15 cellular contexts compared by ENCODE assay signal in the genomic region with DNA sequence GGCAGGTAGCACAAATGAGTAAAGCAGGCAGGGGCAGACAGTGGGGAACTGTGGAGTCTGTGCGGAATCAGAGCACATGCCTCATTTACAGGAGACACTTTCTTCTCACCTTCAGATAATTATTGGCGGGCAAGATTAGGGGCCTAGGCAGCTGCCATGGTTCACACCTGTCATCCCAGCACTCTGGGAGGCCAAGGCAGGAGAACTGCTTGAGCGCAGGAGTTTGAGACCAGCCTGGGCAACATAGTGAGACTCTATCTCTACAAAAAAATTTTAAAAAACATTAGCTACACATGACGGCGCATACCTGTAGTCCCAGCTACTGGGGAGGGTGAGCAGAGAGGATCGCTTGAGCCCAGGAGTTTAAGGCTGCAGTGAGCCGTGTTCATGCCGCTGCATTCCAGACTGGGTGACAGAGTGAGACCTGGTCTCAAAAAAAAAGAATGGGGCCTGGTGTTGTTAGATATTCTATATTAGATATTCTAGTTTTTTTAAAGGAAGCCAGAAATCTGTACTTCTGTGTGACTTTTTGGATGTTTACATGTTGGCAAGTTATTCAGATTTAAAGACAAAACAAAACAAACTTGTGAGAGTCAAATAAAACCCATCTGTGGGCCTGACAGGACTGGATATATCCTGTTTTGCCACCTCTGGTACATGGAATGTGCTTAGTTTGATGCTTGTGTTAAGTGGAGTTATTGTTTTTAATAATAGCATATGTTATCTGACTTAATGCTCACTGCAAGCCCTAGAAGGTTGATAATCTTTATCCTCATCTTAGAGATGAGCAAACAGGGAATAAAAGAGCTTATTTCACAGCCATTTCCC. TPM values are rescaled to one million over a fixed set of nuclear protein-coding genes. Genes with fewer than 3 reads are reported as not detected.
DNase-seq lines count a peak whose midpoint lies in the region; ATAC-seq lines count a peak whose summit lies in the region.
"Had no signal": no experiment of that assay in that cellular context is flagged by ENCODE, and none has a peak within 500 bp of the region (broad histone marks: within the 10 kb centered on the region; RNA-seq: fewer than 3 reads in every experiment).

No MANE protein-coding gene starts in this region.

- DNase-seq in H7 (peak; percentile 10), left kidney (ENCODE audit: low read depth, low spot score) (peak; percentile 12), superior temporal gyrus (ENCODE audit: extremely low spot score) (peak; percentile 22), T-helper 2 cell (no peak)
- DNase-seq in activated CD8-positive, alpha-beta memory T cell treated with anti-CD3 and anti-CD28 coated beads, Interleukin-2, amount 50 U/mL, for 48 hours, result no peak
- DNase-seq: activated CD4-positive, alpha-beta T cell treated with anti-CD3 and anti-CD28 coated beads for 48 hours; CD4-positive, alpha-beta memory T cell; effector CD8-positive, alpha-beta T cell; nephron progenitor cell; SHP77 treated with DMSO at 0.1 percent for 48 hours; T-cell had no signal

- ATAC-seq in HG02884 (IDR thresholded peaks at IDR 0.05; ENCODE audit: unreplicated experiment), result no peak
- ATAC-seq: activated T-helper 17 cell treated with anti-CD3 and anti-CD28 coated beads, Interleukin-2, amount 50 U/mL, for 72 hours; T-cell had no signal

- H3K4me3 ChIP-seq in H7 (ENCODE audit: insufficient read depth, low read depth, low read length), result no peak overlapping the region
- H3K4me3 ChIP-seq: esophagus muscularis mucosa had no signal

- H3K27me3 ChIP-seq in H7 (ENCODE audit: control insufficient read depth, insufficient read depth, low read length), result no peaks in the 10 kb centered on the region

- peak overlapping the region; percentile 75 for H3K27ac ChIP-seq in angular gyrus (ENCODE audit: low read depth, low read length)

- no peaks in the 10 kb centered on the region; the same call in none of the 2 replicates for H3K36me3 ChIP-seq in H7 (replicated peaks; ENCODE audit: control insufficient read depth, insufficient read depth, low read length)

RNA-seq across cellular contexts. Expression of a gene that starts 4.9 kb away (rescaled TPM):
- total RNA-seq in H7 (2014; rRNA removed; shearing (Covaris generic)), result 5.0 and 6.1 TPM in 2 replicates

RNA-seq across cellular contexts. Expression of a gene that starts 24.9 kb away (rescaled TPM):
- total RNA-seq in H7 (2014; rRNA removed; shearing (Covaris generic)), result 33.7 and 36.7 TPM in 2 replicates
- total RNA-seq: activated T-helper 17 cell treated with anti-CD3 and anti-CD28 coated beads, Interleukin-2, amount 50 U/mL, for 72 hours had no signal

Comparison
In these comparisons a context has a peak if more than half of its experiments do, and no peak if none do; other contexts are left out.
1. DNase-seq: peak in H7 (single experiment), left kidney (single experiment) and superior temporal gyrus (single experiment); none in activated CD8-positive, alpha-beta memory T cell treated with anti-CD3 and anti-CD28 coated beads, Interleukin-2, amount 50 U/mL, for 48 hours (single experiment) and T-helper 2 cell (0 of 5).